ENCODE assay signal across 26 cellular contexts in genomic region chr6:136676075-136676474, GRCh38.
DNase-seq lines count a peak whose midpoint lies in the region; ATAC-seq and TF ChIP-seq lines count a peak whose summit lies in the region.
"Had no signal": no experiment of that assay in that cellular context is flagged by ENCODE, and none has a peak within 500 bp of the region (broad histone marks: within the 10 kb centered on the region; RNA-seq: fewer than 3 reads in every experiment).

No MANE protein-coding gene starts in this region.

- TF ChIP-seq CTCF in RWPE1 (conservative IDR thresholded peaks at IDR 0.05; ENCODE audit: low read depth): no peak
- TF ChIP-seq CTCF in lower lobe of right lung (IDR thresholded peaks at IDR 0.05): no peak
- no peak for TF ChIP-seq CTCF in GM10248 (IDR thresholded peaks at IDR 0.05; ENCODE audit: control extremely low read depth, extremely low read depth, low read depth, missing control alignments)
- TF ChIP-seq CTCF in lower leg skin (IDR thresholded peaks at IDR 0.05): no peak

- H3K4me3 ChIP-seq in lower lobe of right lung: no peak overlapping the region
- H3K4me3 ChIP-seq in lower leg skin (ENCODE audit: low read depth, poor library complexity, severe bottlenecking): no peak overlapping the region
- H3K4me3 ChIP-seq: ascending aorta, gastrocnemius medialis, GM23248, SK-N-MC had no signal

- CTCF ChIA-PET in RWPE1 (lab: Yijun Ruan, JAX) (no interaction called here), GM10248 (lab: Yijun Ruan, JAX) (interaction anchor here (1.6 to 2.5 kb wide), 2 partner anchors 22 to 116 kb away, joined by 4 to 7 read pairs; partner anchors contain the start of gene MAP3K5)

- ATAC-seq in lower lobe of right lung (peak; percentile 13 to 54), HG03280 (IDR thresholded peaks at IDR 0.05; ENCODE audit: unreplicated experiment) (no peak)
- ATAC-seq: activated CD8-positive, alpha-beta memory T cell treated with anti-CD3 and anti-CD28 coated beads, Interleukin-2, amount 10 ng/mL, durations not matched to agents 7 days and 5 days; activated T-cell treated with anti-CD3 and anti-CD28 coated beads, Interleukin-2, amount 50 U/mL, for 4 hours; gastrocnemius medialis; sciatic nerve; stimulated activated naive CD8-positive, alpha-beta T cell treated with anti-CD3 and anti-CD28 coated beads, Interleukin-15, amount 100 ng/mL, for 72 hours had no signal

- no peaks in the 10 kb centered on the region for H3K36me3 ChIP-seq in lower lobe of right lung
- H3K36me3 ChIP-seq: gastrocnemius medialis had no signal

- H3K9me3 ChIP-seq in lower lobe of right lung: no peaks in the 10 kb centered on the region
- H3K9me3 ChIP-seq: ascending aorta, Caco-2, gastrocnemius medialis had no signal

- no peaks in the 10 kb centered on the region for H3K4me1 ChIP-seq in lower lobe of right lung
- H3K4me1 ChIP-seq: ascending aorta, gastrocnemius medialis had no signal

- H3K27me3 ChIP-seq in lower lobe of right lung (ENCODE audit: low read depth): no peaks in the 10 kb centered on the region
- H3K27me3 ChIP-seq: ascending aorta, gastrocnemius medialis had no signal

- H3K27ac ChIP-seq in RWPE1 (no peak overlapping the region), epithelial cell of prostate (peak overlapping the region; percentile 71), lower lobe of right lung (no peak overlapping the region)
- H3K27ac ChIP-seq: ascending aorta, gastrocnemius medialis, GM23248, SK-N-MC had no signal

- TF ChIP-seq POLR2A in lower leg skin (IDR thresholded peaks at IDR 0.05): no peak

- DNase-seq in ELR (ENCODE audit: low read depth) (peak; percentile 6), RWPE1 (ENCODE audit: low spot score) (peak; percentile 60), epithelial cell of prostate (ENCODE audit: low read depth, low spot score) (peak; percentile 66), lower lobe of right lung (no peak), GM10248 (ENCODE audit: extremely low spot score) (no peak), lower leg skin (ENCODE audit: low spot score in 2 of 2) (no peak)
- DNase-seq in activated CD4-positive, alpha-beta T cell treated with anti-CD3 and anti-CD28 coated beads for 4 hours: no peak
- DNase-seq: activated B cell treated with CpG ODN at 0.5 μM for 24 hours; activated CD8-positive, alpha-beta memory T cell treated with anti-CD3 and anti-CD28 coated beads, Interleukin-2, amount 10 ng/mL, durations not matched to agents 7 days and 5 days; activated gamma-delta T cell; activated naive CD8-positive, alpha-beta T cell treated with anti-CD3 and anti-CD28 coated beads for 36 hours; activated T-cell treated with anti-CD3 and anti-CD28 coated beads, Interleukin-2, amount 50 U/mL, for 4 hours; Caco-2; central memory CD4-positive, alpha-beta T cell; gastrocnemius medialis; GM23248; Kasumi-1; NCI-H1436; NCI-H2107; NCI-H446 treated with DMSO at 0.1 percent for 48 hours; stimulated activated CD4-positive, alpha-beta T cell treated with anti-CD3 and anti-CD28 coated beads, Interleukin-2, amount 100 ng/mL, for 48 hours; stimulated activated naive CD8-positive, alpha-beta T cell treated with anti-CD3 and anti-CD28 coated beads, Interleukin-15, amount 100 ng/mL, for 72 hours had no signal

- 79 to 99% methylated on average over 3 of the region's 3 CpGs for WGBS in lower leg skin, 2 donors

- intact Hi-C loops in lower lobe of right lung (cut with DNase I) (no loop called here), lower leg skin (cut with DNase I; ENCODE audit: low total_unique reads) (no loop called here)

- POLR2A ChIA-PET in RWPE1 (lab: Yijun Ruan, JAX; ENCODE audit: low non-redundant PET): no interaction called here
- POLR2A ChIA-PET in GM10248 (lab: Yijun Ruan, JAX): no interaction called here

Comparison
In these comparisons a context has a peak if more than half of its experiments do, and no peak if none do; other contexts are left out.
1. DNase-seq: peak in ELR (single experiment), RWPE1 (single experiment) and epithelial cell of prostate (single experiment); none in lower lobe of right lung (single experiment), activated CD4-positive, alpha-beta T cell treated with anti-CD3 and anti-CD28 coated beads for 4 hours (0 of 2), GM10248 (single experiment) and lower leg skin (0 of 2).